In genomic region chr14:61145258-61145902, GRCh38 we compare ENCODE assay signal across 1 cellular context.
A peak's percentile ranks its signal among the peaks of the same experiment; 100 is the strongest.
TF ChIP-seq lines count a peak whose summit lies in the region.

No MANE protein-coding gene starts in this region.

TF ChIP-seq in IMR-90, 13 proteins besides CTCF, POLR2A, EP300 and RAD21 (continued from another document):
- TF ChIP-seq ELK1 (IDR thresholded peaks at IDR 0.05; ENCODE audit: borderline replicate concordance, low read depth, low read length), result no peak
- peak; percentile 60 for TF ChIP-seq FOS (IDR thresholded peaks at IDR 0.05; ENCODE audit: low read depth, low read length)
- no peak; the same call in 1 of the 2 replicates for TF ChIP-seq CEBPB (IDR thresholded peaks at IDR 0.05; ENCODE audit: low read depth, low read length)
